8 cellular contexts compared by ENCODE assay signal in the genomic region with DNA sequence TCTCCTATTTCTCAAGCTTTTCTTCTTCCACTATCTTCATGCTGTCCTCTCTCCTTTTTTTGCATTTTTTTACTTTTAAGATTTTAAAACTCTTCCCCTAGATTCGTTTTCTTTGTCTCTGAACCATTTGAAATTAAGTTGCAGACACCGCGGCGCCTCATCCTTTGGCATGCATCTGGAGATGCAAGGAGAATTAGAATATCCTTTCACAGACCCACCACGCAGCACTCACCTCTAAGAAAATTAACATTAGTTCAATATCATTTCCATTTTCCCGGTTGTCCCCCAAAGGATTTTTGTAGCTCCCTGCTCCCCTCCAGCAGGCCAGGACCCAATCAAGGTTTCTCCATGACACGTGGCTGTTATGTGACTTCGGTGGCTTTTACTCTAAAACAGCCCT.
"Had no signal": no experiment of that assay in that cellular context is flagged by ENCODE, and none has a peak within 500 bp of the region (broad histone marks: within the 10 kb centered on the region; RNA-seq: fewer than 3 reads in every experiment).

No MANE protein-coding gene starts in this region.

- H3K9ac ChIP-seq: GM23248 had no signal

- H3K36me3 ChIP-seq: HAP-1 had no signal

- H3K27ac ChIP-seq: GM23248, HL-60 had no signal

- H3K4me3 ChIP-seq: GM23248, HAP-1, K562 had no signal

- DNase-seq: H7, HFFc6, IMR-90 had no signal

- H3K9me3 ChIP-seq: HAP-1 had no signal

- ATAC-seq: HCT116, K562 had no signal

- H3K27ac Mint-ChIP-seq: HFFc6 had no signal

- H3K4me1 ChIP-seq: HAP-1 had no signal

- H3K9me3 Mint-ChIP-seq: HFFc6 had no signal

- H2AFZ ChIP-seq: GM23248 had no signal

- FAIRE-seq: K562 had no signal

- H3K4me3 Mint-ChIP-seq: HFFc6 had no signal
